Comparison of ENCODE assay signal across 9 cellular contexts in genomic region chr4:14196141-14196540, GRCh38.
DNase-seq lines count a peak whose midpoint lies in the region; ATAC-seq and TF ChIP-seq lines count a peak whose summit lies in the region.
"Had no signal": no experiment of that assay in that cellular context is flagged by ENCODE, and none has a peak within 500 bp of the region (broad histone marks: within the 10 kb centered on the region; RNA-seq: fewer than 3 reads in every experiment).

No MANE protein-coding gene starts in this region.

- no peaks in the 10 kb centered on the region for H3K36me3 ChIP-seq in body of pancreas (replicated peaks in 1 of 2; ENCODE audit: insufficient read depth in 1 of 2, low read depth in 2 of 2)
- no peaks in the 10 kb centered on the region for H3K36me3 ChIP-seq in gastroesophageal sphincter
- no peaks in the 10 kb centered on the region for H3K36me3 ChIP-seq in osteoblast (ENCODE audit: insufficient read depth, low read length)

- DNase-seq in AG09309 (ENCODE audit: low read depth) (peak; percentile 16), HT-29 (ENCODE audit: low spot score) (peak; percentile 62), body of pancreas (peak; percentile 20 to 56 (median 38)), islet precursor cell (peak; percentile 79), DMS 273 treated with DMSO at 0.1 percent for 48 hours (lab: John Stamatoyannopoulos, UW) (no peak), osteoblast (ENCODE audit: insufficient read length, low spot score, missing footprints) (no peak)
- DNase-seq in stimulated activated naive B cell treated with anti-CD40 and anti-IgM and Interleukin-4, amounts not matched to agents 10 μg/mL and 1 μg/mL and 100 μg/mL, for 72 hours = no peak

- TF ChIP-seq CTCF in AG09309 (IDR thresholded peaks at IDR 0.05; ENCODE audit: control insufficient read depth, insufficient read depth, low read depth, low read length, missing control alignments) = no peak
- no peak for TF ChIP-seq CTCF in body of pancreas (IDR thresholded peaks at IDR 0.05)
- no peak for TF ChIP-seq CTCF in gastroesophageal sphincter (IDR thresholded peaks at IDR 0.05)
- TF ChIP-seq CTCF in osteoblast (IDR thresholded peaks at IDR 0.05; ENCODE audit: extremely low read depth, low read depth, low read length) = no peak

- TF ChIP-seq EP300 in gastroesophageal sphincter (IDR thresholded peaks at IDR 0.05) = no peak

- no peaks in the 10 kb centered on the region for H3K79me2 ChIP-seq in osteoblast (ENCODE audit: insufficient read depth, low read length)

- H3K4me1 Mint-ChIP-seq in stimulated activated naive B cell treated with anti-CD40 and anti-IgM and Interleukin-4, amounts not matched to agents 10 μg/mL and 1 μg/mL and 100 μg/mL, for 72 hours = no peaks in the 10 kb centered on the region

- peaks cover 0 to 2% of the 10 kb centered on the region in 2 donors for H3K9me3 Mint-ChIP-seq in stimulated activated naive B cell treated with anti-CD40 and anti-IgM and Interleukin-4, amounts not matched to agents 10 μg/mL and 1 μg/mL and 100 μg/mL, for 72 hours

- H4K20me1 ChIP-seq in osteoblast (ENCODE audit: insufficient read depth, low read length) = no peaks in the 10 kb centered on the region

- TF ChIP-seq POLR2A in body of pancreas (IDR thresholded peaks at IDR 0.05) = no peak
- TF ChIP-seq POLR2A in gastroesophageal sphincter (IDR thresholded peaks at IDR 0.05) = no peak

- no peak overlapping the region for H3K27ac ChIP-seq in body of pancreas
- H3K27ac ChIP-seq in gastroesophageal sphincter = no peak overlapping the region
- no peak overlapping the region for H3K27ac ChIP-seq in osteoblast (ENCODE audit: low read depth, low read length)
- H3K27ac ChIP-seq: dorsolateral prefrontal cortex had no signal

- ATAC-seq in body of pancreas = no peak
- ATAC-seq in gastroesophageal sphincter = no peak
- ATAC-seq in stimulated activated naive B cell treated with anti-CD40 and anti-IgM and Interleukin-4, amounts not matched to agents 10 μg/mL and 1 μg/mL and 100 μg/mL, for 72 hours (replicated peaks) = no peak

- no peaks in the 10 kb centered on the region for H3K36me3 Mint-ChIP-seq in stimulated activated naive B cell treated with anti-CD40 and anti-IgM and Interleukin-4, amounts not matched to agents 10 μg/mL and 1 μg/mL and 100 μg/mL, for 72 hours

- H3K27me3 ChIP-seq in body of pancreas (no peaks in the 10 kb centered on the region), gastroesophageal sphincter (no peaks in the 10 kb centered on the region), osteoblast (ENCODE audit: insufficient read depth, low read length) (no peaks in the 10 kb centered on the region)
- H3K27me3 ChIP-seq: dorsolateral prefrontal cortex had no signal

- no peak overlapping the region for H3K27ac Mint-ChIP-seq in stimulated activated naive B cell treated with anti-CD40 and anti-IgM and Interleukin-4, amounts not matched to agents 10 μg/mL and 1 μg/mL and 100 μg/mL, for 72 hours

- peaks cover 0 to 7% of the 10 kb centered on the region in 2 donors for H3K27me3 Mint-ChIP-seq in stimulated activated naive B cell treated with anti-CD40 and anti-IgM and Interleukin-4, amounts not matched to agents 10 μg/mL and 1 μg/mL and 100 μg/mL, for 72 hours

- H3K9me3 ChIP-seq in body of pancreas (no peaks in the 10 kb centered on the region), gastroesophageal sphincter (no peaks in the 10 kb centered on the region), osteoblast (ENCODE audit: low read depth, low read length) (no peaks in the 10 kb centered on the region)

- H3K4me3 Mint-ChIP-seq in stimulated activated naive B cell treated with anti-CD40 and anti-IgM and Interleukin-4, amounts not matched to agents 10 μg/mL and 1 μg/mL and 100 μg/mL, for 72 hours = no peak overlapping the region

- no peak overlapping the region for H3K4me2 ChIP-seq in osteoblast (ENCODE audit: insufficient read depth, low read length)

- H3K4me1 ChIP-seq in body of pancreas = no peaks in the 10 kb centered on the region
- H3K4me1 ChIP-seq in gastroesophageal sphincter = no peaks in the 10 kb centered on the region
- no peaks in the 10 kb centered on the region for H3K4me1 ChIP-seq in osteoblast (ENCODE audit: insufficient read depth, low read length)

- no peak overlapping the region for H2AFZ ChIP-seq in osteoblast (ENCODE audit: low read length)

- WGBS in body of pancreas, 2 donors = 8 to 10% methylated on average over 7 of the region's 7 CpGs
- 9 to 16% methylated on average over 7 of the region's 7 CpGs for WGBS in gastroesophageal sphincter (ENCODE audit: low coverage in 1 of 2), 2 donors

- intact Hi-C loops in body of pancreas (cut with DNase I) = no loop called here

- H3K4me3 ChIP-seq in AG09309 (ENCODE audit: control insufficient read depth, low read depth, low read length) (no peak overlapping the region), body of pancreas (no peak overlapping the region), gastroesophageal sphincter (no peak overlapping the region), osteoblast (ENCODE audit: insufficient read depth, low read length) (no peak overlapping the region)
- H3K4me3 ChIP-seq: dorsolateral prefrontal cortex had no signal

Comparison
In these comparisons a context has a peak if more than half of its experiments do, and no peak if none do; other contexts are left out.
1. DNase-seq: peak in AG09309 (single experiment), HT-29 (single experiment), body of pancreas (4 of 4) and islet precursor cell (single experiment); none in DMS 273 treated with DMSO at 0.1 percent for 48 hours (single experiment), stimulated activated naive B cell treated with anti-CD40 and anti-IgM and Interleukin-4, amounts not matched to agents 10 μg/mL and 1 μg/mL and 100 μg/mL, for 72 hours (single experiment) and osteoblast (single experiment).